In the genomic region with DNA sequence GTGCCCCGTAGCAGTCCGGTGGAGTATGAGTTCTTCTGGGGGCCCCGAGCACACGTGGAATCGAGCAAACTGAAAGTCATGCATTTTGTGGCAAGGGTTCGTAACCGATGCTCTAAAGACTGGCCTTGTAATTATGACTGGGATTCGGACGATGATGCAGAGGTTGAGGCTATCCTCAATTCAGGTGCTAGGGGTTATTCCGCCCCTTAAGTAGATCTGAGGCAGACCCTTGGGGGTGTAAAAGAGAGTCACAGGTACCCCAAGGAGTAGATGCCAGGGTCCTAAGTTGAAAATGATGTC, we compare ENCODE assay signal across 8 cellular contexts. TPM values are rescaled to one million over a fixed set of nuclear protein-coding genes. Genes with fewer than 3 reads are reported as not detected.
DNase-seq lines count a peak whose midpoint lies in the region; ATAC-seq, FAIRE-seq and TF ChIP-seq lines count a peak whose summit lies in the region.

No MANE protein-coding gene starts in this region.

- peak overlapping the region; percentile 69 for H3K4me2 ChIP-seq in BLaER1

- H3K36me3 ChIP-seq in BLaER1, result no peaks in the 10 kb centered on the region
- no peaks in the 10 kb centered on the region for H3K36me3 ChIP-seq in bronchial epithelial cell (ENCODE audit: control insufficient read depth, insufficient read depth, low read length)

- peak overlapping the region; percentile 88 to 96 (median 95) for H3K4me3 Mint-ChIP-seq in naive B cell

- H3K4me1 ChIP-seq in BLaER1, result no peaks in the 10 kb centered on the region

- H3K27ac ChIP-seq in BLaER1, result peak overlapping the region; percentile 75

- H3K36me3 Mint-ChIP-seq in naive B cell, result no peaks in the 10 kb centered on the region

- ATAC-seq in HG03354 (IDR thresholded peaks at IDR 0.05; ENCODE audit: poor library complexity, severe bottlenecking, unreplicated experiment) (peak; percentile 7), naive B cell (ENCODE audit: low read depth in 2 of 2) (peak in 1 of 2 donors; percentile 2)

- no peak for TF ChIP-seq CTCF in bronchial epithelial cell (IDR thresholded peaks at IDR 0.05; ENCODE audit: insufficient read depth, low read length, severe bottlenecking)

- H3K4me3 ChIP-seq in BLaER1 (peak overlapping the region; percentile 75), bronchial epithelial cell (ENCODE audit: low read depth, low read length) (peak overlapping the region; percentile 48)

- peaks cover 12 to 25% (median 15%) of the 10 kb centered on the region in 3 donors for H3K4me1 Mint-ChIP-seq in naive B cell

- H3K27me3 ChIP-seq in BLaER1 (peaks cover 37% of the 10 kb centered on the region), bronchial epithelial cell (ENCODE audit: control insufficient read depth, insufficient read depth, low read length) (no peaks in the 10 kb centered on the region)

- no peaks in the 10 kb centered on the region for H3K27me3 Mint-ChIP-seq in naive B cell

- peak overlapping the region; percentile 83 for H3K9ac ChIP-seq in BLaER1

- H3K27ac Mint-ChIP-seq in naive B cell, result peak overlapping the region in 5 of 6 donors; percentile 89 to 97 (median 95)

- DNase-seq in bronchial epithelial cell (ENCODE audit: low read depth) (no peak), naive B cell (no peak), SHP77 (lab: John Stamatoyannopoulos, UW) (no peak), AG20443 (ENCODE audit: low spot score) (no peak), NCI-H82 (lab: John Stamatoyannopoulos, UW) (no peak), NCI-H1436 treated with DMSO at 0.1 percent for 48 hours (lab: John Stamatoyannopoulos, UW) (no peak)

- no peak for FAIRE-seq in bronchial epithelial cell (lab: Jason Lieb, UNC)

- H4K20me1 ChIP-seq in BLaER1, result no peaks in the 10 kb centered on the region; the same call in 1 of the 2 replicates

- no peaks in the 10 kb centered on the region for H3K9me3 ChIP-seq in BLaER1

- H3K9me3 Mint-ChIP-seq in naive B cell, result peaks cover 0 to 7% (median 0%) of the 10 kb centered on the region in 7 donors

RNA-seq across cellular contexts. Expression of gene MAGEH1, which starts 0.8 kb away (rescaled TPM):
- 1.5 and 3.9 TPM in 2 replicates for total RNA-seq in bronchial epithelial cell
- polyA plus RNA-seq in naive B cell (ENCODE audit: low read depth in 6 of 6), result 10 to 100 TPM; 19.4 to 32.2 (median 27.6) TPM

RNA-seq across cellular contexts. Expression of gene USP51, which starts 36.9 kb away (rescaled TPM):
- total RNA-seq in bronchial epithelial cell, result 0.13 and 0.26 TPM in 2 replicates
- 1 to 10 TPM in 1 of 6 donors, under 1 TPM in 4, not detected in 1; 0.41 to 1.3 (median 0.68) TPM for polyA plus RNA-seq in naive B cell (ENCODE audit: low read depth in 6 of 6)
